ENCODE assay signal across 8 cellular contexts in genomic region chr12:15856097-15856982, GRCh38. TPM values are rescaled to one million over a fixed set of nuclear protein-coding genes. Genes with fewer than 3 reads are reported as not detected.
DNase-seq lines count a peak whose midpoint lies in the region; ATAC-seq, FAIRE-seq and TF ChIP-seq lines count a peak whose summit lies in the region.

No MANE protein-coding gene starts in this region.

- no peak for TF ChIP-seq POLR2A in A549 (IDR thresholded peaks at IDR 0.05; ENCODE audit: low read length)

- TF ChIP-seq CTCF in A549 (IDR thresholded peaks at IDR 0.05) (peak; percentile 98), bronchial epithelial cell (IDR thresholded peaks at IDR 0.05; ENCODE audit: insufficient read depth, low read length, severe bottlenecking) (peak; percentile 50)

- peak overlapping the region; percentile 17 for H3K4me2 ChIP-seq in A549

- H3K4me1 ChIP-seq in A549, result peaks cover 31% of the 10 kb centered on the region

- DNase-seq in A549 (ENCODE audit: low read depth in 1 of 2, low spot score in 1 of 2) (peak; percentile 31 to 78), ELF-1 (ENCODE audit: low read depth, low spot score) (peak; percentile 12), KBM-7 (peak; percentile 67), SK-MEL-5 (ENCODE audit: low read depth, low spot score) (peak; percentile 80), bronchial epithelial cell (ENCODE audit: low read depth) (peak; percentile 71), kidney glomerular epithelial cell (lab: John Stamatoyannopoulos, UW) (peak; percentile 62), islet precursor cell (no peak)
- DNase-seq in stimulated activated naive CD8-positive, alpha-beta T cell treated with anti-CD3 and anti-CD28 coated beads, Interleukin-15, amount 100 ng/mL, for 72 hours, result peak; percentile 24 to 30

- H3K4me3 ChIP-seq in A549, result no peak overlapping the region
- H3K4me3 ChIP-seq in bronchial epithelial cell (ENCODE audit: low read depth, low read length), result no peak overlapping the region

- peak in 1 of 2 experiments; percentile 82; a peak in 3 of 6 replicates for ATAC-seq in A549
- no peak for ATAC-seq in stimulated activated naive CD8-positive, alpha-beta T cell treated with anti-CD3 and anti-CD28 coated beads, Interleukin-15, amount 100 ng/mL, for 72 hours

- no peaks in the 10 kb centered on the region for H3K9me3 ChIP-seq in A549

- no peaks in the 10 kb centered on the region for H3K27me3 Mint-ChIP-seq in stimulated activated naive CD8-positive, alpha-beta T cell treated with anti-CD3 and anti-CD28 coated beads, Interleukin-15, amount 100 ng/mL, for 72 hours

- CTCF ChIA-PET in A549 (lab: Yijun Ruan, JAX), result interaction anchor here (0.6 to 17.6 kb wide), 47 partner anchors 8 to 664 kb away, joined by 3 to 296 read pairs (median 3); no protein-coding TSS in a partner anchor

- TF ChIP-seq RAD21 in A549 (conservative IDR thresholded peaks at IDR 0.05 in 1 of 2, IDR thresholded peaks at IDR 0.05 in 1 of 2), result peak; percentile 99

- no peaks in the 10 kb centered on the region for H3K36me3 ChIP-seq in bronchial epithelial cell (ENCODE audit: control insufficient read depth, insufficient read depth, low read length)

- TF ChIP-seq EP300 in A549 (IDR thresholded peaks at IDR 0.05), result no peak

- FAIRE-seq in A549 (lab: Jason Lieb, UNC) (peak; percentile 68), bronchial epithelial cell (lab: Jason Lieb, UNC) (no peak)

- H3K27ac ChIP-seq in A549, result peak overlapping the region; percentile 40 to 70; a peak in 5 of 6 replicates

- H3K27ac Mint-ChIP-seq in stimulated activated naive CD8-positive, alpha-beta T cell treated with anti-CD3 and anti-CD28 coated beads, Interleukin-15, amount 100 ng/mL, for 72 hours, result peak overlapping the region in 1 of 2 donors; percentile 13

- no peaks in the 10 kb centered on the region for H3K4me1 Mint-ChIP-seq in stimulated activated naive CD8-positive, alpha-beta T cell treated with anti-CD3 and anti-CD28 coated beads, Interleukin-15, amount 100 ng/mL, for 72 hours

- POLR2A ChIA-PET in A549 (lab: Yijun Ruan, JAX), result interaction anchor here (0.7 to 1.0 kb wide), 2 partner anchors 194 to 266 kb away, joined by 4 to 6 read pairs; no protein-coding TSS in a partner anchor

- no peak overlapping the region for H3K4me3 Mint-ChIP-seq in stimulated activated naive CD8-positive, alpha-beta T cell treated with anti-CD3 and anti-CD28 coated beads, Interleukin-15, amount 100 ng/mL, for 72 hours

- in situ Hi-C loops in KBM-7 (cut with MboI; ENCODE audit: low pct_unique_long_range_greater_than_20kb, low sequenced_read_pairs) (loop anchor here (10.0 kb wide), 1 partner anchor 272 kb away; no protein-coding TSS in a partner anchor), SK-MEL-5 (cut with HindIII; ENCODE audit: low pct_unique_long_range_greater_than_20kb, low sequenced_read_pairs) (no loop called here)

- no peaks in the 10 kb centered on the region for H3K9me3 Mint-ChIP-seq in stimulated activated naive CD8-positive, alpha-beta T cell treated with anti-CD3 and anti-CD28 coated beads, Interleukin-15, amount 100 ng/mL, for 72 hours

- no peaks in the 10 kb centered on the region for H3K27me3 ChIP-seq in bronchial epithelial cell (ENCODE audit: control insufficient read depth, insufficient read depth, low read length)

- 17% methylated on average over 8 of the region's 8 CpGs for WGBS in A549 (ENCODE audit: missing lambda C conversion rate)

TF ChIP-seq in A549, 52 proteins besides CTCF, POLR2A, EP300 and RAD21:
- TF ChIP-seq SMC3 (IDR thresholded peaks at IDR 0.05), result peak; percentile 99
- no peak for TF ChIP-seq REST (IDR thresholded peaks at IDR 0.05)
- TF ChIP-seq JUNB (IDR thresholded peaks at IDR 0.05), result no peak

RNA-seq across cellular contexts. Expression of gene STRAP, which starts 25.8 kb away (rescaled TPM):
- polyA plus RNA-seq in A549 (2011; rRNA removed) (209 and 300 TPM in 2 replicates), A549 (2017; fragmentation: RNase III; extraction: RNeasy Plus Mini Kit Qiagen cat#74134 plus additional on column Dnase treatment) (191 to 209 TPM (median 201 TPM) in 3 replicates)
- polyA plus RNA-seq in A549 (2012; cell fraction: cytosol; rRNA removed), result 126 and 144 TPM in 2 replicates
- 83.6 and 103 TPM in 2 replicates for polyA plus RNA-seq in A549 (2012; cell fraction: nucleus; rRNA removed)
- 175 and 188 TPM in 2 replicates for polyA minus RNA-seq in A549 (2011; rRNA and poly(A)+ RNA removed)
- 108 and 114 TPM in 2 replicates for total RNA-seq in SK-MEL-5 (2014; rRNA removed; shearing (Covaris generic))
- 169 and 179 TPM in 2 replicates for polyA plus RNA-seq in SK-MEL-5 (2015; cell fraction: cytosol; rRNA removed)
- 59.9 and 100 TPM in 2 replicates for polyA plus RNA-seq in SK-MEL-5 (2015; cell fraction: nucleus; rRNA removed)
- 82.4 and 90.8 TPM in 2 replicates for total RNA-seq in bronchial epithelial cell

RNA-seq across cellular contexts. Expression of gene DERA, which starts 54.8 kb away (rescaled TPM):
- 50.5 and 65.0 TPM in 2 replicates for polyA plus RNA-seq in A549 (2011; rRNA removed)
- polyA plus RNA-seq in A549 (2012; cell fraction: cytosol; rRNA removed), result 22.5 and 26.4 TPM in 2 replicates
- 8.0 and 15.7 TPM in 2 replicates for polyA plus RNA-seq in A549 (2012; cell fraction: nucleus; rRNA removed)
- polyA plus RNA-seq in A549 (2017; fragmentation: RNase III; extraction: RNeasy Plus Mini Kit Qiagen cat#74134 plus additional on column Dnase treatment), result 45.2 to 49.4 TPM (median 45.3 TPM) in 3 replicates
- polyA minus RNA-seq in A549 (2011; rRNA and poly(A)+ RNA removed), result 23.4 and 31.0 TPM in 2 replicates
- 178 and 200 TPM in 2 replicates for total RNA-seq in SK-MEL-5 (2014; rRNA removed; shearing (Covaris generic))
- polyA plus RNA-seq in SK-MEL-5 (2015; cell fraction: cytosol; rRNA removed), result 88.5 and 94.9 TPM in 2 replicates
- polyA plus RNA-seq in SK-MEL-5 (2015; cell fraction: nucleus; rRNA removed), result 87.1 and 104 TPM in 2 replicates
- 58.4 and 83.3 TPM in 2 replicates for total RNA-seq in bronchial epithelial cell
